ENCODE assay signal across 8 cellular contexts in genomic region chr22:45671051-45671782, GRCh38. TPM values are rescaled to one million over a fixed set of nuclear protein-coding genes. Genes with fewer than 3 reads are reported as not detected.
DNase-seq lines count a peak whose midpoint lies in the region; ATAC-seq and TF ChIP-seq lines count a peak whose summit lies in the region.

No MANE protein-coding gene starts in this region.

- H3K4ac ChIP-seq in mesenchymal stem cell (ENCODE audit: low read depth in 1 of 2, low read length in 2 of 2) = peak overlapping the region; percentile 27 to 34

- DNase-seq in GM12865 (ENCODE audit: low read depth) (no peak), NCI-H82 (lab: John Stamatoyannopoulos, UW) (peak; percentile 86), dorsolateral prefrontal cortex (peak in 5 of 10 donors; percentile 16 to 48 (median 30)), mesenchymal stem cell (peak; percentile 34), HCEC 1CT (no peak), DMS153 treated with DMSO at 0.1 percent for 48 hours (lab: John Stamatoyannopoulos, UW; ENCODE audit: unreplicated experiment) (no peak)

- no peak for ATAC-seq in HG02840 (IDR thresholded peaks at IDR 0.05; ENCODE audit: low FRiP score, unreplicated experiment)

- H2AK5ac ChIP-seq in mesenchymal stem cell (ENCODE audit: low read length, severe bottlenecking) = no peak overlapping the region

- intact Hi-C loops in dorsolateral prefrontal cortex (cut with DNase I) = loop anchor here in 1 of 2 donors (10.0 kb wide), 1 partner anchor 164 kb away; no protein-coding TSS in a partner anchor

- H3K9me3 ChIP-seq in mesenchymal stem cell (ENCODE audit: control insufficient read depth, low read length) = no peaks in the 10 kb centered on the region

- H3K4me1 ChIP-seq in mesenchymal stem cell (ENCODE audit: control insufficient read depth, insufficient read depth, low read depth, low read length) = peaks cover 12% of the 10 kb centered on the region
- H3K4me1 ChIP-seq in urinary bladder (ENCODE audit: insufficient read depth) = peaks cover 4% of the 10 kb centered on the region

- no peaks in the 10 kb centered on the region for H3K79me1 ChIP-seq in mesenchymal stem cell (replicated peaks; ENCODE audit: low read length, poor library complexity, severe bottlenecking)

- peak overlapping the region; percentile 19 for H2BK5ac ChIP-seq in mesenchymal stem cell (ENCODE audit: low read depth, low read length, poor library complexity, severe bottlenecking)

- peak overlapping the region; percentile 39 for H2BK120ac ChIP-seq in mesenchymal stem cell (ENCODE audit: low read depth, low read length)

- H3K27me3 ChIP-seq in dorsolateral prefrontal cortex = no peaks in the 10 kb centered on the region
- no peaks in the 10 kb centered on the region for H3K27me3 ChIP-seq in mesenchymal stem cell (ENCODE audit: control insufficient read depth in 1 of 2, insufficient read depth in 1 of 2, low read length in 2 of 2)

- peak overlapping the region; percentile 33 for H2BK15ac ChIP-seq in mesenchymal stem cell (ENCODE audit: low read depth, poor library complexity, severe bottlenecking)

- H3K18ac ChIP-seq in mesenchymal stem cell (ENCODE audit: low read depth in 1 of 2, low read length in 2 of 2) = peak overlapping the region; percentile 79 to 95

- H2AFZ ChIP-seq in mesenchymal stem cell (ENCODE audit: low read depth, low read length) = peak overlapping the region; percentile 30

- peak overlapping the region in 1 of 2 experiments; percentile 16 for H3K23ac ChIP-seq in mesenchymal stem cell (ENCODE audit: low read length in 2 of 2)

- peak overlapping the region; percentile 62 for H4K91ac ChIP-seq in mesenchymal stem cell (ENCODE audit: low read length)

- H3K9ac ChIP-seq in mesenchymal stem cell (ENCODE audit: low read length) = peak overlapping the region; percentile 96

- H4K8ac ChIP-seq in mesenchymal stem cell (ENCODE audit: low read length) = peak overlapping the region; percentile 99

- peak overlapping the region in 1 of 2 experiments; percentile 67 for H3K14ac ChIP-seq in mesenchymal stem cell (ENCODE audit: low read length in 2 of 2)

- H3K36me3 ChIP-seq in mesenchymal stem cell (ENCODE audit: control insufficient read depth in 1 of 2, insufficient read depth in 2 of 2, low read depth in 1 of 2, low read length in 2 of 2) (peaks cover 0 to 2% of the 10 kb centered on the region in 2 experiments), urinary bladder (ENCODE audit: insufficient read depth) (no peaks in the 10 kb centered on the region)

- H3K4me3 ChIP-seq in GM12865 (ENCODE audit: low read depth, low read length) = peak overlapping the region; percentile 100
- H3K4me3 ChIP-seq in dorsolateral prefrontal cortex = peak overlapping the region; percentile 56 to 96 (median 85)
- peak overlapping the region; percentile 91 to 97 for H3K4me3 ChIP-seq in mesenchymal stem cell (ENCODE audit: insufficient read depth in 1 of 2, low read depth in 1 of 2, low read length in 2 of 2)
- peak overlapping the region; percentile 84 for H3K4me3 ChIP-seq in urinary bladder (ENCODE audit: low read depth, low read length)

- peak overlapping the region; percentile 85 for H3K4me2 ChIP-seq in mesenchymal stem cell (ENCODE audit: low read length, poor library complexity, severe bottlenecking)

- H2BK12ac ChIP-seq in mesenchymal stem cell (ENCODE audit: low read length in 2 of 2) = no peak overlapping the region

- H3K27ac ChIP-seq in dorsolateral prefrontal cortex = peak overlapping the region in 58 of 59 donors; percentile 51 to 96 (median 89)
- no peak overlapping the region for H3K27ac ChIP-seq in mesenchymal stem cell (ENCODE audit: low read length, poor library complexity, severe bottlenecking)
- H3K27ac ChIP-seq in urinary bladder (ENCODE audit: low read depth) = no peak overlapping the region

- WGBS in mesenchymal stem cell = 5% methylated on average over 32 of the region's 32 CpGs
- WGBS in urinary bladder = 5% methylated on average over 32 of the region's 32 CpGs

- TF ChIP-seq CTCF in GM12865 (IDR thresholded peaks at IDR 0.05; ENCODE audit: insufficient read depth, low read depth, low read length, missing control alignments) (no peak), dorsolateral prefrontal cortex (IDR thresholded peaks at IDR 0.05 in 54 of 56, conservative IDR thresholded peaks at IDR 0.05 in 2 of 56; ENCODE audit: low read depth in 1 of 56, partially characterized antibody in 56 of 56) (no peak)

RNA-seq across cellular contexts. Expression of gene ATXN10, which starts 0.4 kb away (rescaled TPM):
- total RNA-seq in dorsolateral prefrontal cortex = 100 to 1,000 TPM; 180 to 317 (median 244) TPM
- polyA plus RNA-seq in mesenchymal stem cell (2013, experiment 1 of 2) = 56.6 TPM
- polyA plus RNA-seq in mesenchymal stem cell (2013, experiment 2 of 2) = 60.4 TPM
- 191 TPM for total RNA-seq in urinary bladder
- 63.6 TPM for polyA plus RNA-seq in urinary bladder

Comparison
In these comparisons a context has a peak if more than half of its experiments do, and no peak if none do; other contexts are left out.
1. DNase-seq: peak in NCI-H82 (single experiment) and mesenchymal stem cell (single experiment); none in GM12865 (single experiment), HCEC 1CT (single experiment) and DMS153 treated with DMSO at 0.1 percent for 48 hours (single experiment).
2. H3K27ac ChIP-seq: peak in dorsolateral prefrontal cortex (58 of 59); none in mesenchymal stem cell (single experiment) and urinary bladder (single experiment).
3. Peak in every context shown above with its lines, with median percentiles within 50 percentile points of each other: H3K4me3 ChIP-seq.